11 cellular contexts compared by ENCODE assay signal in the genomic region with DNA sequence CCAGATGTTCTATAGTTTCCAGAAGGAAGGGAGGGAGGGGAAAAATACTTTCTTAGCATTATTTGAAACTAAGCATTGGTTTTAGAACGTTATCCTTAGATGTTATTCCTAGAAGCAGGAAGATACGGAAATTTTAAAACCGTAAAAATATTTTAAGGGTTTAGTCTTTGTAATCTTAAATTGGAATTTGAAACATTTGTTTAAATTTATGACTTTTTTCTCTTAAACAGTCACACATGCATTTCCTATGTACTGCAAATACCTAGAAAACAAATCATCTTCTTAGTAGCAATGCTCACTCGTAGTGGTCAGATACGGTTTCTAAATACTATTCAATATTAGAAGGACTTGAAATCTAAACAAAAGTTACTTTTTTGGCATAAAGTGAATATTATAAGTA.
DNase-seq lines count a peak whose midpoint lies in the region; ATAC-seq and TF ChIP-seq lines count a peak whose summit lies in the region.
"Had no signal": no experiment of that assay in that cellular context is flagged by ENCODE, and none has a peak within 500 bp of the region (broad histone marks: within the 10 kb centered on the region; RNA-seq: fewer than 3 reads in every experiment).

No MANE protein-coding gene starts in this region.

- no peaks in the 10 kb centered on the region for H3K36me3 ChIP-seq in sigmoid colon

- TF ChIP-seq EP300 in sigmoid colon (IDR thresholded peaks at IDR 0.05) = no peak

- DNase-seq in EH (ENCODE audit: low read depth) = peak; percentile 70
- peak; percentile 41 for DNase-seq in HCEC 1CT
- DNase-seq in amniotic epithelial cell (ENCODE audit: low read depth) = peak; percentile 7
- no peak for DNase-seq in sigmoid colon
- no peak for DNase-seq in DMS53 treated with DMSO at 0.1 percent for 48 hours (lab: John Stamatoyannopoulos, UW; ENCODE audit: unreplicated experiment)
- DNase-seq in NCI-H2107 (lab: John Stamatoyannopoulos, UW) = no peak
- DNase-seq: Caco-2; CD8-positive, alpha-beta memory T cell had no signal

- no peak overlapping the region for H3K4me3 ChIP-seq in sigmoid colon
- H3K4me3 ChIP-seq: BLaER1 had no signal

- WGBS in sigmoid colon, 2 donors = 89 to 95% methylated on average over 5 of the region's 5 CpGs

- no peak for ATAC-seq in GM21737 (IDR thresholded peaks at IDR 0.05; ENCODE audit: unreplicated experiment)
- ATAC-seq: HepG2 had no signal

- TF ChIP-seq CTCF in sigmoid colon (IDR thresholded peaks at IDR 0.05) = no peak

- H3K9me3 ChIP-seq in sigmoid colon = no peaks in the 10 kb centered on the region
- H3K9me3 ChIP-seq: BLaER1, Caco-2 had no signal

- no peaks in the 10 kb centered on the region for H3K27me3 ChIP-seq in sigmoid colon
- H3K27me3 ChIP-seq: BLaER1 had no signal

- no peaks in the 10 kb centered on the region for H3K4me1 ChIP-seq in sigmoid colon

- intact Hi-C loops in sigmoid colon (cut with DNase I) = no loop called here

- TF ChIP-seq POLR2A in sigmoid colon (IDR thresholded peaks at IDR 0.05) = no peak

- no peak overlapping the region for H3K27ac ChIP-seq in sigmoid colon
- H3K27ac ChIP-seq: BLaER1 had no signal

Comparison
In these comparisons a context has a peak if more than half of its experiments do, and no peak if none do; other contexts are left out.
1. DNase-seq: peak in EH (single experiment), HCEC 1CT (single experiment) and amniotic epithelial cell (single experiment); none in sigmoid colon (single experiment), DMS53 treated with DMSO at 0.1 percent for 48 hours (single experiment) and NCI-H2107 (single experiment).